8 cellular contexts compared by ENCODE assay signal in the genomic region with DNA sequence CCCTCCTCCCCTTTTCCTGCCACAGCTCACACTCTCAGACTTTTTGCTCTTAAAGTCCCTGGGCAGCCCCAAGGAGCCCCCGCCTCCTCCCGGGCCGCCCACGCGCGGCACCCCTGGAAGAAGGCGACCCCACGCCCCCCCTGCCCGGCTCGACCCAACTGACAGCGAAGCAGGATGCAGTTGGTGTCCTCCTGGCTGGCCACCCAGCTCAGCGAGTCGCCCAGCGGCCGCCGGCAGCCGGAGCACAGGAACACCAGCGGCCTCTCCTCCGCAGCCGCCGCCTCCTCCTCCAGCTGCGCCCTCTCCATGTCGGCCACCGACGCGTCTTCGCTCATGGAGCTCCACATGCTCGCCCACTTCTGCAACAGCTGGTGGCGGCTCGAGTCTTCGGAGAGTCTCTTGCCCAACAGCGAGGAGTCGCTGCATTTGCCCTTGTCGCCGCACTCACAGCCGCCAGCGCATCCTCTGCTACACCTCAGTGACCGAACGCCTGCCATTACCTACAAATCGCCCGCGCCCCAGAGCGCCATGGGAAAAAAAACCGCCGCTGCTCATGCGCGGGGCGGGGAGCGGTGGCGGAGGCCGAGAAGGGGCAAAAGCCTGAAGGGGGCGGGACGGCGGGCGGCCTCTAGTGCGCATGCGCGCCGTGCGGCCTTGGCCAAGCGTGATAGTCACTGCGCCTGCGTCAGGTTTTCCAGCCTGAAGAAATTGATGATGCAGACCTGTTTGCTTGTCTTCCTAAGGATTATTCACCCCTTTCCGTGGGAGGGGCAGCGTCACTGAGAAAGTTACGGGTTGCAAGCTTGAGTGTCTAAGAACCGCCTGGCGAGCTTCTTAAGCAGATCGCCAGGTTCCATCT. TPM values are rescaled to one million over a fixed set of nuclear protein-coding genes. Genes with fewer than 3 reads are reported as not detected.
DNase-seq lines count a peak whose midpoint lies in the region; ATAC-seq and TF ChIP-seq lines count a peak whose summit lies in the region.

A gene with protein sequence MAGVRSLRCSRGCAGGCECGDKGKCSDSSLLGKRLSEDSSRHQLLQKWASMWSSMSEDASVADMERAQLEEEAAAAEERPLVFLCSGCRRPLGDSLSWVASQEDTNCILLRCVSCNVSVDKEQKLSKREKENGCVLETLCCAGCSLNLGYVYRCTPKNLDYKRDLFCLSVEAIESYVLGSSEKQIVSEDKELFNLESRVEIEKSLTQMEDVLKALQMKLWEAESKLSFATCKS (minus strand): TSS at position 532 of the 859 bp plus-strand sequence. CDS start 35 bp downstream, at position 497.

- no peaks in the 10 kb centered on the region for H3K27me3 Mint-ChIP-seq in activated B cell treated with CpG ODN at 0.5 μM for 24 hours

- ATAC-seq in HG03196 (IDR thresholded peaks at IDR 0.05; ENCODE audit: unreplicated experiment) (peak; percentile 91), activated B cell treated with CpG ODN at 0.5 μM for 24 hours (ENCODE audit: low read depth) (peak; percentile 96)

- CTCF ChIA-PET in activated B cell treated with CpG ODN at 0.5 μM for 24 hours (lab: Charles Lee) = interaction anchor here (0.6 kb wide), 1 partner anchor 21 kb away, joined by 3 read pairs; no protein-coding TSS in a partner anchor

- peak; percentile 99 for DNase-seq in AG08395 (ENCODE audit: low spot score)
- DNase-seq in NCI-H345 (lab: John Stamatoyannopoulos, UW) = peak; percentile 98
- peak; percentile 96 for DNase-seq in activated B cell treated with CpG ODN at 0.5 μM for 24 hours
- peak; percentile 94 for DNase-seq in central memory CD4-positive, alpha-beta T cell
- peak; percentile 95 for DNase-seq in inferior parietal cortex (ENCODE audit: extremely low spot score)
- DNase-seq in stimulated activated CD4-positive, alpha-beta T cell treated with anti-CD3 and anti-CD28 coated beads, Interleukin-12 subunit alpha, Interleukin-12 subunit beta, amount 100 ng/mL, for 24 hours (ENCODE audit: low read depth in 2 of 2) = peak; percentile 97 to 98

- H3K4me3 Mint-ChIP-seq in activated B cell treated with CpG ODN at 0.5 μM for 24 hours = peak within 1 kb of the TSS; percentile 98

- no peaks in the 10 kb centered on the region for H3K9me3 Mint-ChIP-seq in activated B cell treated with CpG ODN at 0.5 μM for 24 hours

- no peak for TF ChIP-seq CTCF in activated B cell treated with CpG ODN at 0.5 μM for 24 hours (IDR thresholded peaks at IDR 0.05)

- in situ Hi-C loops in GM18951 (cut with MboI; ENCODE audit: low sequenced_read_pairs, unreplicated experiment) = no loop called here

- H3K27ac Mint-ChIP-seq in activated B cell treated with CpG ODN at 0.5 μM for 24 hours = peak within 1 kb of the TSS; percentile 88

- intact Hi-C loops in activated B cell treated with CpG ODN at 0.5 μM for 24 hours (cut with micrococcal nuclease) = loop anchor here (1.0 to 5.0 kb wide), 8 partner anchors 115 to 1364 kb away; a partner anchor contains a TSS

- H3K36me3 Mint-ChIP-seq in activated B cell treated with CpG ODN at 0.5 μM for 24 hours (ENCODE audit: low read depth) = peaks cover 14% of the 10 kb centered on the region

- peaks cover 16% of the 10 kb centered on the region for H3K4me1 Mint-ChIP-seq in activated B cell treated with CpG ODN at 0.5 μM for 24 hours

- TF ChIP-seq POLR2A in GM18951 (IDR thresholded peaks at IDR 0.05; ENCODE audit: extremely low read depth, insufficient read depth, insufficient read length) = peak; percentile 78

- POLR2A ChIA-PET in activated B cell treated with CpG ODN at 0.5 μM for 24 hours (lab: Charles Lee) = interaction anchor here (0.6 to 0.9 kb wide), 3 partner anchors 43 to 493 kb away, joined by 4 to 6 read pairs (median 4); a partner anchor contains a TSS

RNA-seq across cellular contexts. Expression of the gene that starts here (rescaled TPM):
- 6.8 and 7.7 TPM in 2 replicates for total RNA-seq in activated B cell treated with CpG ODN at 0.5 μM for 24 hours

Comparison
In these comparisons a context has a peak if more than half of its experiments do, and no peak if none do; other contexts are left out.
1. Peak in every context shown above with its lines: DNase-seq and ATAC-seq.